14 cellular contexts compared by ENCODE assay signal in the genomic region with DNA sequence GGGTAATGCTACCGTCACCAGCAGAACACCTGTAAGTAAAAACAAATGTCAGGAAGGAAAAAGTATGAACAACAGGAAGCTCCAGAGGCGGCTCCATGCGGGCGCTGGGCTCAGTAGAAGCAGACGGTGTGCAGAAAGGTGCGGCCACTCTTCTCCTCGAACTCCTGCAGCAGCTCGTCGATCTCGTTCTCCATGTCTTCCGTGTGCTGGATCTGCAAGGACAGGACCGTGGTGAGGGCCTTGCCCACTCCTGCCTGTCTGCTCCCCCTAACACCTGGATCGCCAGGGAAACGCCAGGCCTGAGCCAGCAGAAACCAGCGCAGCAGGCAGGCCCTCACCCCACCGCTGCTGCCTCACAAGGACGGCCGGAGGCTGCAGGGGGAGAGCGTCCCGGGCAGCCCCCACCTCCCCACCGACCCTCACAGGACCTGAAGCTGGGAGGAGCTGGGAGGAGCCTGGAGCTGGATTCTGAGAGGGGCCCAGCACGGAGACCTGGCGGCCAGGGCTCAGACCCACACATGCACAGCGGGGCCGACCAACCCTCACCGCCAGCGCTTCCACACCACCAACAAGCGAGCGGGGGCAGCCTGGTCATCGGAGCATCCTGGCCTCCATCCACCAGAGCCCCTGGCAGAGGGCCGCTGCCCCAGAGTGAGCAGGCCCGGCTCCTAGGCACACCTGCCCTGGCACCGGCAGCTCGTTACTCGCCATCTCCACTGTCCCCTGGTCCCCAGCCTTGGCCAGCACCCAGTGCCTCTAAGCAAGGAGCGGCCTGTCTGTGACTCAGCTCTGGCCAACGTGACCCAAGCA. TPM values are rescaled to one million over a fixed set of nuclear protein-coding genes. Genes with fewer than 3 reads are reported as not detected.
DNase-seq lines count a peak whose midpoint lies in the region; ATAC-seq and TF ChIP-seq lines count a peak whose summit lies in the region.
"Had no signal": no experiment of that assay in that cellular context is flagged by ENCODE, and none has a peak within 500 bp of the region (broad histone marks: within the 10 kb centered on the region; RNA-seq: fewer than 3 reads in every experiment).

No MANE protein-coding gene starts in this region.

- no peak overlapping the region for H3K14ac ChIP-seq in H9 (ENCODE audit: insufficient read depth, low read length)

- H3K79me2 ChIP-seq in H9 (ENCODE audit: insufficient read depth, low read length) = no peaks in the 10 kb centered on the region

- H3K9ac ChIP-seq in H9 (ENCODE audit: extremely low read depth, insufficient read length, low read length) = no peak overlapping the region
- H3K9ac ChIP-seq: parathyroid adenoma had no signal

- peak overlapping the region in 2 of 3 donors; percentile 11 to 69 for H3K27ac Mint-ChIP-seq in CD4-positive, CD25-positive, alpha-beta regulatory T cell
- H3K27ac Mint-ChIP-seq in H9 = peak overlapping the region in 2 of 3 experiments; percentile 40 to 84; a peak in 2 of 7 replicates
- peak overlapping the region in 4 of 5 experiments; percentile 41 to 84 (median 62) for H3K27ac Mint-ChIP-seq in brain
- no peak overlapping the region for H3K27ac Mint-ChIP-seq in nephron progenitor cell
- no peak overlapping the region for H3K27ac Mint-ChIP-seq in activated CD4-positive, alpha-beta T cell treated with anti-CD3 and anti-CD28 coated beads, Interleukin-2, amount 10 ng/mL, durations not matched to agents 24 days and 14 days
- H3K27ac Mint-ChIP-seq: activated CD4-positive, alpha-beta T cell treated with anti-CD3 and anti-CD28 coated beads, Interleukin-2, amount 10 ng/mL, durations not matched to agents 7 days and 5 days had no signal

- H3K56ac ChIP-seq in H9 (ENCODE audit: insufficient read length, low read depth, low read length) = no peak overlapping the region

- H3K4me3 Mint-ChIP-seq in CD4-positive, CD25-positive, alpha-beta regulatory T cell = peak overlapping the region in 3 of 4 donors; percentile 43 to 69 (median 67)
- H3K4me3 Mint-ChIP-seq in H9 (peak overlapping the region; percentile 41 to 70; a peak in 4 of 5 replicates), brain (peak overlapping the region; percentile 61 to 73 (median 68)), nephron progenitor cell (peak overlapping the region; percentile 60)
- H3K4me3 Mint-ChIP-seq in activated CD4-positive, alpha-beta T cell treated with anti-CD3 and anti-CD28 coated beads, Interleukin-2, amount 10 ng/mL, durations not matched to agents 24 days and 14 days = no peak overlapping the region
- H3K4me3 Mint-ChIP-seq: activated CD4-positive, alpha-beta T cell treated with anti-CD3 and anti-CD28 coated beads, Interleukin-2, amount 10 ng/mL, durations not matched to agents 7 days and 5 days had no signal

- peaks cover 7% of the 10 kb centered on the region for H3K23me2 ChIP-seq in H9 (ENCODE audit: insufficient read length, low read depth, low read length, poor library complexity, severe bottlenecking)

- WGBS in H9 (ENCODE audit: extremely low coverage, insufficient read length, low lambda C conversion rate) = no CpG with 5 or more reads among the region's 37 CpGs

- H2BK120ac ChIP-seq in H9 (ENCODE audit: low read depth, low read length, poor library complexity, severe bottlenecking) = no peak overlapping the region

- peaks cover 11% of the 10 kb centered on the region for H3K4me1 ChIP-seq in CD4-positive, CD25-positive, alpha-beta regulatory T cell (ENCODE audit: control insufficient read depth, insufficient read depth, low read length, poor library complexity, severe bottlenecking)
- H3K4me1 ChIP-seq in H9 (ENCODE audit: insufficient read depth, low read length) = no peaks in the 10 kb centered on the region
- H3K4me1 ChIP-seq: parathyroid adenoma had no signal

- peaks cover 5% of the 10 kb centered on the region for H3K36me3 ChIP-seq in CD4-positive, CD25-positive, alpha-beta regulatory T cell (ENCODE audit: control insufficient read depth, insufficient read depth, low read length)

- no peak for TF ChIP-seq CTCF in H9 (conservative IDR thresholded peaks at IDR 0.05)
- TF ChIP-seq CTCF in brain (conservative IDR thresholded peaks at IDR 0.05) = no peak
- no peak for TF ChIP-seq CTCF in nephron progenitor cell (IDR thresholded peaks at IDR 0.05)

- H4K91ac ChIP-seq in H9 (ENCODE audit: insufficient read length, low read depth, low read length) = no peak overlapping the region

- no peak overlapping the region for H2AK5ac ChIP-seq in H9 (ENCODE audit: insufficient read length, low read length)

- no peak for DNase-seq in CD4-positive, CD25-positive, alpha-beta regulatory T cell
- DNase-seq in H9 (no peak), nephron progenitor cell (no peak)
- DNase-seq in activated CD4-positive, alpha-beta T cell treated with anti-CD3 and anti-CD28 coated beads for 48 hours = no peak
- DNase-seq in activated CD4-positive, alpha-beta T cell treated with anti-CD3 and anti-CD28 coated beads, Interleukin-2, amount 10 ng/mL, durations not matched to agents 24 days and 14 days = no peak
- DNase-seq in stimulated activated CD4-positive, alpha-beta T cell treated with anti-CD3 and anti-CD28 coated beads, Interleukin-4, amount 100 ng/mL, for 4 hours = no peak
- DNase-seq: activated CD4-positive, alpha-beta T cell treated with anti-CD3 and anti-CD28 coated beads, Interleukin-2, amount 10 ng/mL, durations not matched to agents 7 days and 5 days; activated T-cell treated with anti-CD3 and anti-CD28 coated beads for 4 hours; NCI-H2107; stimulated activated CD4-positive, alpha-beta T cell treated with anti-CD3 and anti-CD28 coated beads, Interleukin-2, amount 100 ng/mL, for 24 hours had no signal

- H3K4me2 ChIP-seq in H9 (ENCODE audit: insufficient read depth, insufficient read length, low read length) = no peak overlapping the region

- no peak overlapping the region for H3K4ac ChIP-seq in H9 (ENCODE audit: low read depth, low read length)

- H3K23ac ChIP-seq in H9 (ENCODE audit: insufficient read length, low read depth, low read length) = no peak overlapping the region

- no peak overlapping the region for H2AFZ ChIP-seq in H9 (ENCODE audit: low read length)
- H2AFZ ChIP-seq: parathyroid adenoma had no signal

- no peak overlapping the region for H2BK20ac ChIP-seq in H9 (ENCODE audit: low read depth, low read length, poor library complexity, severe bottlenecking)

- no peaks in the 10 kb centered on the region for H3K9me3 Mint-ChIP-seq in CD4-positive, CD25-positive, alpha-beta regulatory T cell
- no peaks in the 10 kb centered on the region; a peak in 1 of 5 replicates for H3K9me3 Mint-ChIP-seq in H9
- no peaks in the 10 kb centered on the region for H3K9me3 Mint-ChIP-seq in brain
- H3K9me3 Mint-ChIP-seq in nephron progenitor cell = no peaks in the 10 kb centered on the region
- H3K9me3 Mint-ChIP-seq in activated CD4-positive, alpha-beta T cell treated with anti-CD3 and anti-CD28 coated beads, Interleukin-2, amount 10 ng/mL, durations not matched to agents 24 days and 14 days = no peaks in the 10 kb centered on the region
- H3K9me3 Mint-ChIP-seq: activated CD4-positive, alpha-beta T cell treated with anti-CD3 and anti-CD28 coated beads, Interleukin-2, amount 10 ng/mL, durations not matched to agents 7 days and 5 days had no signal

- no peaks in the 10 kb centered on the region for H3K27me3 Mint-ChIP-seq in CD4-positive, CD25-positive, alpha-beta regulatory T cell
- H3K27me3 Mint-ChIP-seq in H9 (ENCODE audit: low read depth) (no peaks in the 10 kb centered on the region; the same call in 1 of the 2 replicates), brain (no peaks in the 10 kb centered on the region), nephron progenitor cell (ENCODE audit: low read depth, poor library complexity) (no peaks in the 10 kb centered on the region)
- peaks cover 1% of the 10 kb centered on the region for H3K27me3 Mint-ChIP-seq in activated CD4-positive, alpha-beta T cell treated with anti-CD3 and anti-CD28 coated beads, Interleukin-2, amount 10 ng/mL, durations not matched to agents 24 days and 14 days
- H3K27me3 Mint-ChIP-seq: activated CD4-positive, alpha-beta T cell treated with anti-CD3 and anti-CD28 coated beads, Interleukin-2, amount 10 ng/mL, durations not matched to agents 7 days and 5 days had no signal

- no peaks in the 10 kb centered on the region for H3K36me3 Mint-ChIP-seq in CD4-positive, CD25-positive, alpha-beta regulatory T cell
- peaks cover 2 to 36% (median 33%) of the 10 kb centered on the region in 3 experiments; a peak in 6 of 7 replicates for H3K36me3 Mint-ChIP-seq in H9 (ENCODE audit: insufficient read depth in 1 of 3, low read depth in 3 of 3)
- peaks cover 12% of the 10 kb centered on the region for H3K36me3 Mint-ChIP-seq in brain
- H3K36me3 Mint-ChIP-seq in nephron progenitor cell (ENCODE audit: low read depth) = peaks cover 12% of the 10 kb centered on the region
- peaks cover 22% of the 10 kb centered on the region for H3K36me3 Mint-ChIP-seq in activated CD4-positive, alpha-beta T cell treated with anti-CD3 and anti-CD28 coated beads, Interleukin-2, amount 10 ng/mL, durations not matched to agents 24 days and 14 days (ENCODE audit: low read depth)

- H3T11ph ChIP-seq in H9 (ENCODE audit: low read length) = no peak overlapping the region

- no peak overlapping the region for H3K4me3 ChIP-seq in CD4-positive, CD25-positive, alpha-beta regulatory T cell (ENCODE audit: low read depth, low read length)
- H3K4me3 ChIP-seq: cardiac muscle cell had no signal

- H2BK15ac ChIP-seq in H9 (ENCODE audit: low read depth, low read length) = no peak overlapping the region

- H3K4me1 Mint-ChIP-seq in CD4-positive, CD25-positive, alpha-beta regulatory T cell = peaks cover 0 to 11% (median 0%) of the 10 kb centered on the region in 4 donors
- H3K4me1 Mint-ChIP-seq in H9 (peaks cover 0 to 4% of the 10 kb centered on the region in 2 experiments; a peak in 2 of 4 replicates), brain (peaks cover 9% of the 10 kb centered on the region), nephron progenitor cell (peaks cover 12% of the 10 kb centered on the region)
- peaks cover 1% of the 10 kb centered on the region for H3K4me1 Mint-ChIP-seq in activated CD4-positive, alpha-beta T cell treated with anti-CD3 and anti-CD28 coated beads, Interleukin-2, amount 10 ng/mL, durations not matched to agents 24 days and 14 days

- intact Hi-C loops in activated CD4-positive, alpha-beta T cell treated with anti-CD3 and anti-CD28 coated beads, Interleukin-2, amount 10 ng/mL, durations not matched to agents 24 days and 14 days (cut with micrococcal nuclease) = no loop called here

- H3K27me3 ChIP-seq in CD4-positive, CD25-positive, alpha-beta regulatory T cell (ENCODE audit: control insufficient read depth, insufficient read depth, low read length) = peaks cover 3% of the 10 kb centered on the region
- H3K27me3 ChIP-seq in H9 (ENCODE audit: insufficient read depth, low read length) = no peaks in the 10 kb centered on the region
- H3K27me3 ChIP-seq: cardiac muscle cell had no signal

- H3K18ac ChIP-seq in H9 (ENCODE audit: insufficient read length, low read depth, low read length) = no peak overlapping the region

- no peak for ATAC-seq in CD4-positive, CD25-positive, alpha-beta regulatory T cell (ENCODE audit: low read depth in 2 of 2)
- ATAC-seq: SK-N-SH treated with all-trans-retinoic acid at 6 μM for 48 hours had no signal

- H4K20me1 ChIP-seq in H9 (ENCODE audit: control insufficient read depth, insufficient read depth, insufficient read length) = no peaks in the 10 kb centered on the region

- H4K5ac ChIP-seq in H9 (ENCODE audit: insufficient read length, low read depth, low read length) = no peak overlapping the region

- H3K27ac ChIP-seq in CD4-positive, CD25-positive, alpha-beta regulatory T cell (ENCODE audit: insufficient read depth, low read length, poor library complexity, severe bottlenecking) = no peak overlapping the region
- H3K27ac ChIP-seq in H9 (ENCODE audit: insufficient read length, low read depth, low read length) = no peak overlapping the region
- H3K27ac ChIP-seq: cardiac muscle cell, parathyroid adenoma had no signal

- no peak overlapping the region for H2BK12ac ChIP-seq in H9 (ENCODE audit: insufficient read length, low read depth, low read length)

- H2BK5ac ChIP-seq in H9 (ENCODE audit: insufficient read length, low read length) = no peak overlapping the region

- no peak overlapping the region for H4K8ac ChIP-seq in H9 (replicated peaks; ENCODE audit: insufficient read length, low read depth, low read length)

- no peaks in the 10 kb centered on the region for H3K9me3 ChIP-seq in CD4-positive, CD25-positive, alpha-beta regulatory T cell (ENCODE audit: control insufficient read depth in 2 of 2, low read length in 2 of 2)
- H3K9me3 ChIP-seq in H9 (ENCODE audit: control insufficient read depth, low read depth, low read length) = no peaks in the 10 kb centered on the region

- H3K79me1 ChIP-seq in H9 (ENCODE audit: insufficient read depth, low read depth, low read length, poor library complexity, severe bottlenecking) = no peaks in the 10 kb centered on the region

RNA-seq across cellular contexts. Expression of a gene that starts 1.7 kb away (rescaled TPM):
- not detected for total RNA-seq in CD4-positive, CD25-positive, alpha-beta regulatory T cell
- not detected for polyA plus RNA-seq in CD4-positive, CD25-positive, alpha-beta regulatory T cell
- total RNA-seq in H9 (2021) = 7.7 and 8.7 TPM in 2 replicates
- polyA plus RNA-seq in brain (ENCODE audit: insufficient read depth, low read depth, low replicate concordance) = 33.9 TPM
- 0.52 TPM in 1 of 2 replicates, not detected in the other for total RNA-seq in activated CD4-positive, alpha-beta T cell treated with anti-CD3 and anti-CD28 coated beads, Interleukin-2, amount 10 ng/mL, durations not matched to agents 24 days and 14 days

RNA-seq across cellular contexts. Expression of a gene that starts 30.2 kb away (rescaled TPM):
- 20.0 TPM for total RNA-seq in CD4-positive, CD25-positive, alpha-beta regulatory T cell
- 1 to 10 TPM; 6.2 to 8.1 (median 7.5) TPM for polyA plus RNA-seq in CD4-positive, CD25-positive, alpha-beta regulatory T cell
- total RNA-seq in H9 (2021) = 55.8 and 59.4 TPM in 2 replicates
- polyA plus RNA-seq in brain (ENCODE audit: insufficient read depth, low read depth, low replicate concordance) = 47.5 TPM
- total RNA-seq in activated CD4-positive, alpha-beta T cell treated with anti-CD3 and anti-CD28 coated beads, Interleukin-2, amount 10 ng/mL, durations not matched to agents 24 days and 14 days = 102 and 107 TPM in 2 replicates

RNA-seq across cellular contexts. Expression of a gene that starts 32.5 kb away (rescaled TPM):
- total RNA-seq in CD4-positive, CD25-positive, alpha-beta regulatory T cell = 104 TPM
- polyA plus RNA-seq in CD4-positive, CD25-positive, alpha-beta regulatory T cell = 100 to 1,000 TPM; 185 to 279 (median 217) TPM
- total RNA-seq in H9 (2021) = 179 and 186 TPM in 2 replicates
- 231 TPM for polyA plus RNA-seq in brain (ENCODE audit: insufficient read depth, low read depth, low replicate concordance)
- total RNA-seq in activated CD4-positive, alpha-beta T cell treated with anti-CD3 and anti-CD28 coated beads, Interleukin-2, amount 10 ng/mL, durations not matched to agents 24 days and 14 days = 134 TPM in 2 replicates

RNA-seq across cellular contexts. Expression of a gene that starts 57.8 kb away (rescaled TPM):
- 0.96 TPM for total RNA-seq in CD4-positive, CD25-positive, alpha-beta regulatory T cell
- polyA plus RNA-seq in CD4-positive, CD25-positive, alpha-beta regulatory T cell = under 1 TPM; 0.21 to 0.37 (median 0.29) TPM
- total RNA-seq in H9 (2021) = 15.2 TPM in 2 replicates
- 21.7 TPM for polyA plus RNA-seq in brain (ENCODE audit: insufficient read depth, low read depth, low replicate concordance)
- 14.3 and 15.9 TPM in 2 replicates for total RNA-seq in activated CD4-positive, alpha-beta T cell treated with anti-CD3 and anti-CD28 coated beads, Interleukin-2, amount 10 ng/mL, durations not matched to agents 24 days and 14 days

Comparison
In these comparisons a context has a peak if more than half of its experiments do, and no peak if none do; other contexts are left out.
1. H3K27ac Mint-ChIP-seq: peak in CD4-positive, CD25-positive, alpha-beta regulatory T cell (2 of 3), H9 (2 of 3) and brain (4 of 5); none in nephron progenitor cell (single experiment) and activated CD4-positive, alpha-beta T cell treated with anti-CD3 and anti-CD28 coated beads, Interleukin-2, amount 10 ng/mL, durations not matched to agents 24 days and 14 days (single experiment).